25 cellular contexts compared by ENCODE assay signal in genomic region chr4:187685247-187685646, GRCh38.
"Had no signal": no experiment of that assay in that cellular context is flagged by ENCODE, and none has a peak within 500 bp of the region (broad histone marks: within the 10 kb centered on the region; RNA-seq: fewer than 3 reads in every experiment).

No MANE protein-coding gene starts in this region.

- H3K36me3 Mint-ChIP-seq: activated naive CD8-positive, alpha-beta T cell treated with anti-CD3 and anti-CD28 coated beads for 36 hours; naive thymus-derived CD4-positive, alpha-beta T cell; stimulated activated naive B cell treated with anti-CD40 and anti-IgM and Interleukin-4, amounts not matched to agents 10 μg/mL and 1 μg/mL and 100 μg/mL, for 72 hours had no signal

- H3K27me3 ChIP-seq: hepatocyte, left lung, transverse colon, uterus had no signal

- H3K4me3 ChIP-seq: hepatocyte, left lung, lung, transverse colon, uterus had no signal

- ATAC-seq: activated CD4-positive, alpha-beta T cell treated with anti-CD3 and anti-CD28 coated beads for 36 hours; esophagus mucosa; left lung; naive thymus-derived CD4-positive, alpha-beta T cell; sciatic nerve; stimulated activated naive B cell treated with anti-CD40 and anti-IgM and Interleukin-4, amounts not matched to agents 10 μg/mL and 1 μg/mL and 100 μg/mL, for 72 hours had no signal

- H3K79me2 ChIP-seq: hepatocyte had no signal

- H3K4me1 Mint-ChIP-seq: activated B cell treated with CpG ODN at 0.5 μM for 24 hours; activated CD4-positive, alpha-beta T cell treated with anti-CD3 and anti-CD28 coated beads for 36 hours; activated naive CD8-positive, alpha-beta T cell treated with anti-CD3 and anti-CD28 coated beads for 36 hours; central memory CD8-positive, alpha-beta T cell; immature natural killer cell; naive thymus-derived CD4-positive, alpha-beta T cell; neural crest cell; stimulated activated naive B cell treated with anti-CD40 and anti-IgM and Interleukin-4, amounts not matched to agents 10 μg/mL and 1 μg/mL and 100 μg/mL, for 72 hours had no signal

- H3K4me1 ChIP-seq: left lung, transverse colon, uterus had no signal

- H3K27ac ChIP-seq: hepatocyte, left lung, transverse colon, uterus had no signal

- H3K27me3 Mint-ChIP-seq: activated B cell treated with CpG ODN at 0.5 μM for 24 hours; activated CD4-positive, alpha-beta T cell treated with anti-CD3 and anti-CD28 coated beads for 36 hours; activated naive CD8-positive, alpha-beta T cell treated with anti-CD3 and anti-CD28 coated beads for 36 hours; central memory CD8-positive, alpha-beta T cell; naive thymus-derived CD4-positive, alpha-beta T cell; stimulated activated naive B cell treated with anti-CD40 and anti-IgM and Interleukin-4, amounts not matched to agents 10 μg/mL and 1 μg/mL and 100 μg/mL, for 72 hours had no signal

- H3K36me3 ChIP-seq: left lung, transverse colon, uterus had no signal

- H3K9me3 Mint-ChIP-seq: neural crest cell had no signal

- H2AFZ ChIP-seq: hepatocyte had no signal

- H3K9me3 ChIP-seq: transverse colon, uterus had no signal

- H3K4me2 ChIP-seq: hepatocyte had no signal

- DNase-seq: activated B cell treated with CpG ODN at 0.5 μM for 24 hours; activated CD4-positive, alpha-beta T cell treated with anti-CD3 and anti-CD28 coated beads for 36 hours; activated CD4-positive, alpha-beta T cell treated with anti-CD3 and anti-CD28 coated beads, Interleukin-2, amount 50 U/mL, for 48 hours; activated naive CD4-positive, alpha-beta T cell treated with Interleukin-2 at 50 U/mL for 16 hours; activated naive CD8-positive, alpha-beta T cell treated with anti-CD3 and anti-CD28 coated beads for 36 hours; activated T-cell treated with anti-CD3 and anti-CD28 coated beads, Interleukin-2, amount 50 U/mL, for 48 hours; effector memory CD4-positive, alpha-beta T cell; glutamatergic neuron; immature natural killer cell; kidney glomerular epithelial cell; left lung; naive thymus-derived CD4-positive, alpha-beta T cell; occipital lobe; small intestine; stimulated activated CD4-positive, alpha-beta T cell treated with anti-CD3 and anti-CD28 coated beads, Interleukin-2, amount 100 ng/mL, for 24 hours; stimulated activated CD8-positive, alpha-beta memory T cell treated with anti-CD3 and anti-CD28 coated beads, Interleukin-4, amount 100 ng/mL, for 48 hours; stimulated activated naive B cell treated with anti-CD40 and anti-IgM and Interleukin-4, amounts not matched to agents 10 μg/mL and 1 μg/mL and 100 μg/mL, for 72 hours; transverse colon; uterus had no signal

- H3K27ac Mint-ChIP-seq: activated B cell treated with CpG ODN at 0.5 μM for 24 hours; activated CD4-positive, alpha-beta T cell treated with anti-CD3 and anti-CD28 coated beads for 36 hours; activated naive CD8-positive, alpha-beta T cell treated with anti-CD3 and anti-CD28 coated beads for 36 hours; immature natural killer cell; naive thymus-derived CD4-positive, alpha-beta T cell; stimulated activated naive B cell treated with anti-CD40 and anti-IgM and Interleukin-4, amounts not matched to agents 10 μg/mL and 1 μg/mL and 100 μg/mL, for 72 hours had no signal

- H3K4me3 Mint-ChIP-seq: activated B cell treated with CpG ODN at 0.5 μM for 24 hours; activated CD4-positive, alpha-beta T cell treated with anti-CD3 and anti-CD28 coated beads for 36 hours; activated naive CD8-positive, alpha-beta T cell treated with anti-CD3 and anti-CD28 coated beads for 36 hours; central memory CD8-positive, alpha-beta T cell; immature natural killer cell; naive thymus-derived CD4-positive, alpha-beta T cell; neural crest cell; stimulated activated naive B cell treated with anti-CD40 and anti-IgM and Interleukin-4, amounts not matched to agents 10 μg/mL and 1 μg/mL and 100 μg/mL, for 72 hours had no signal
